In the genomic region with DNA sequence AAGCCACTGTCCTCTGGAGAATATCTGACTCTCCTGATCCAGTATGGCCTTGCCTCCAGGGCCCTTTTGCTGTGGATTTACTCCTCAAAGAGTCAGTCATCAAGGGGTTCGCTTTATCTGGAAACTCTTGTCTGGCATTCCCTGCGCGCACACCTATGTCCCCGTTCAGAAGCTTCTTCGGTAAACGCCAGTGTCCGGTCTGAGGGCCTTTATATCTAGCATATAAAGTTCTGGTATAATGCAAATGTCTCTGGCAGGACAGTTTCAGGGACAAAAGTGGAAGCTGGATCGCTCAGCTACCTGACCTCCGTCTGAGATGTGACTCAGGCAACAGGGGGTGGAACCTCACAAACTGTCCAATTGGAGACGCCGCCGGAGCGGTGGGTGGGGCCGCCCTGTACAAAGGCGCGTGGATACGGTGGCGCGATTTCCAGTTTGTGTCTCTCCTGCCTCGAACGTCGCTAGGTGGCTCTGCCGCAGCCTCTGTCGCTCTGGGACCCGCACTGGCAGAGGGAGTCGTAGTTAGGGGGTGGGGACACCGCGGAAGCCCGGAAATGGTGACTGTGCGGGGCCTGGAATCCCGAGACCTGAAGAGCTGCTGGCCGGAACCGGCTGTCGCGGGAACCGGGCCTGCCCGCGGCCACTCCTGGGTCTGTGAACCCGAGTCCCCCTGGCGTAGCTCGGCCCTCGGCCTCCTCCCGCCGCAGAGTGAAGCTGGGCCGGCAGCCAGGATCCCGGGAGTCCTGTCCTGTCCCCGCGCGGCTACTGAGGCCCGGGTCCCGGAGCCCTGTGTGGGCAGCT, we compare ENCODE assay signal across 1 cellular context.
TF ChIP-seq lines count a peak whose summit lies in the region.

No MANE protein-coding gene starts in this region.

TF ChIP-seq in GM12878, 131 proteins besides CTCF, POLR2A, EP300 and RAD21 (continues in another document):
- TF ChIP-seq, protein P1, sequence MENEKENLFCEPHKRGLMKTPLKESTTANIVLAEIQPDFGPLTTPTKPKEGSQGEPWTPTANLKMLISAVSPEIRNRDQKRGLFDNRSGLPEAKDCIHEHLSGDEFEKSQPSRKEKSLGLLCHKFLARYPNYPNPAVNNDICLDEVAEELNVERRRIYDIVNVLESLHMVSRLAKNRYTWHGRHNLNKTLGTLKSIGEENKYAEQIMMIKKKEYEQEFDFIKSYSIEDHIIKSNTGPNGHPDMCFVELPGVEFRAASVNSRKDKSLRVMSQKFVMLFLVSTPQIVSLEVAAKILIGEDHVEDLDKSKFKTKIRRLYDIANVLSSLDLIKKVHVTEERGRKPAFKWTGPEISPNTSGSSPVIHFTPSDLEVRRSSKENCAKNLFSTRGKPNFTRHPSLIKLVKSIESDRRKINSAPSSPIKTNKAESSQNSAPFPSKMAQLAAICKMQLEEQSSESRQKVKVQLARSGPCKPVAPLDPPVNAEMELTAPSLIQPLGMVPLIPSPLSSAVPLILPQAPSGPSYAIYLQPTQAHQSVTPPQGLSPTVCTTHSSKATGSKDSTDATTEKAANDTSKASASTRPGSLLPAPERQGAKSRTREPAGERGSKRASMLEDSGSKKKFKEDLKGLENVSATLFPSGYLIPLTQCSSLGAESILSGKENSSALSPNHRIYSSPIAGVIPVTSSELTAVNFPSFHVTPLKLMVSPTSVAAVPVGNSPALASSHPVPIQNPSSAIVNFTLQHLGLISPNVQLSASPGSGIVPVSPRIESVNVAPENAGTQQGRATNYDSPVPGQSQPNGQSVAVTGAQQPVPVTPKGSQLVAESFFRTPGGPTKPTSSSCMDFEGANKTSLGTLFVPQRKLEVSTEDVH (IDR thresholded peaks at IDR 0.05; ENCODE audit: low read depth, partially characterized antibody): no peak
- no peak for TF ChIP-seq ZBED1 (IDR thresholded peaks at IDR 0.05; ENCODE audit: borderline replicate concordance)
- TF ChIP-seq ZNF24 (IDR thresholded peaks at IDR 0.05): no peak
- TF ChIP-seq NR2C2 (IDR thresholded peaks at IDR 0.05; ENCODE audit: borderline replicate concordance, control insufficient read depth, insufficient read length, low read depth): no peak
- peak; percentile 18; the same call in 1 of the 2 replicates for TF ChIP-seq RB1 (IDR thresholded peaks at IDR 0.05; ENCODE audit: borderline replicate concordance)
- TF ChIP-seq HDAC6 (IDR thresholded peaks at IDR 0.05; ENCODE audit: unreplicated experiment): no peak
- 0 out of 2 replicates have a peak, but pooled peaks have one; percentile 26 for TF ChIP-seq RCOR1 (conservative IDR thresholded peaks at IDR 0.05; ENCODE audit: low read depth, low read length)
- TF ChIP-seq POLR2AphosphoS5 (IDR thresholded peaks at IDR 0.05; ENCODE audit: low read length): peak; percentile 86
- no peak for TF ChIP-seq NR2F1 (conservative IDR thresholded peaks at IDR 0.05)
- TF ChIP-seq TARDBP (IDR thresholded peaks at IDR 0.05; ENCODE audit: borderline replicate concordance): no peak
- TF ChIP-seq MEF2B (IDR thresholded peaks at IDR 0.05; ENCODE audit: partially characterized antibody, poor library complexity, severe bottlenecking): peak; percentile 17
- no peak; the same call in 1 of the 2 replicates for TF ChIP-seq HCFC1 (IDR thresholded peaks at IDR 0.05; ENCODE audit: low read length)
- TF ChIP-seq, protein P2, sequence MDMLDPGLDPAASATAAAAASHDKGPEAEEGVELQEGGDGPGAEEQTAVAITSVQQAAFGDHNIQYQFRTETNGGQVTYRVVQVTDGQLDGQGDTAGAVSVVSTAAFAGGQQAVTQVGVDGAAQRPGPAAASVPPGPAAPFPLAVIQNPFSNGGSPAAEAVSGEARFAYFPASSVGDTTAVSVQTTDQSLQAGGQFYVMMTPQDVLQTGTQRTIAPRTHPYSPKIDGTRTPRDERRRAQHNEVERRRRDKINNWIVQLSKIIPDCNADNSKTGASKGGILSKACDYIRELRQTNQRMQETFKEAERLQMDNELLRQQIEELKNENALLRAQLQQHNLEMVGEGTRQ (IDR thresholded peaks at IDR 0.05; ENCODE audit: borderline replicate concordance, low read depth, low read length): no peak
- TF ChIP-seq, protein P3, sequence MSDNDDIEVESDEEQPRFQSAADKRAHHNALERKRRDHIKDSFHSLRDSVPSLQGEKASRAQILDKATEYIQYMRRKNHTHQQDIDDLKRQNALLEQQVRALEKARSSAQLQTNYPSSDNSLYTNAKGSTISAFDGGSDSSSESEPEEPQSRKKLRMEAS (IDR thresholded peaks at IDR 0.05; ENCODE audit: low read depth, low read length): peak; percentile 55
- TF ChIP-seq CBFB (IDR thresholded peaks at IDR 0.05; ENCODE audit: low read depth): no peak
- TF ChIP-seq TCF3 (IDR thresholded peaks at IDR 0.05; ENCODE audit: borderline replicate concordance, insufficient read depth, low read depth, low read length): 0 out of 2 replicates have a peak, but pooled peaks have one; percentile 35
- TF ChIP-seq CBX5 (IDR thresholded peaks at IDR 0.05; ENCODE audit: low read depth): peak; percentile 77; the same call in 1 of the 2 replicates
- TF ChIP-seq CHD1 (IDR thresholded peaks at IDR 0.05; ENCODE audit: low read depth, low read length): no peak
- no peak for TF ChIP-seq ASH2L (IDR thresholded peaks at IDR 0.05; ENCODE audit: borderline replicate concordance, low read depth)
- TF ChIP-seq CREM (IDR thresholded peaks at IDR 0.05; ENCODE audit: low read depth): peak; percentile 70
- TF ChIP-seq, protein P4, sequence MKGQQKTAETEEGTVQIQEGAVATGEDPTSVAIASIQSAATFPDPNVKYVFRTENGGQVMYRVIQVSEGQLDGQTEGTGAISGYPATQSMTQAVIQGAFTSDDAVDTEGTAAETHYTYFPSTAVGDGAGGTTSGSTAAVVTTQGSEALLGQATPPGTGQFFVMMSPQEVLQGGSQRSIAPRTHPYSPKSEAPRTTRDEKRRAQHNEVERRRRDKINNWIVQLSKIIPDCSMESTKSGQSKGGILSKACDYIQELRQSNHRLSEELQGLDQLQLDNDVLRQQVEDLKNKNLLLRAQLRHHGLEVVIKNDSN (IDR thresholded peaks at IDR 0.05; ENCODE audit: borderline replicate concordance, extremely low read length, insufficient read depth, low read depth, low read length): no peak
- TF ChIP-seq FOXK2 (IDR thresholded peaks at IDR 0.05): no peak
- no peak for TF ChIP-seq SUZ12 (IDR thresholded peaks at IDR 0.05; ENCODE audit: unreplicated experiment)
- TF ChIP-seq, protein P5, sequence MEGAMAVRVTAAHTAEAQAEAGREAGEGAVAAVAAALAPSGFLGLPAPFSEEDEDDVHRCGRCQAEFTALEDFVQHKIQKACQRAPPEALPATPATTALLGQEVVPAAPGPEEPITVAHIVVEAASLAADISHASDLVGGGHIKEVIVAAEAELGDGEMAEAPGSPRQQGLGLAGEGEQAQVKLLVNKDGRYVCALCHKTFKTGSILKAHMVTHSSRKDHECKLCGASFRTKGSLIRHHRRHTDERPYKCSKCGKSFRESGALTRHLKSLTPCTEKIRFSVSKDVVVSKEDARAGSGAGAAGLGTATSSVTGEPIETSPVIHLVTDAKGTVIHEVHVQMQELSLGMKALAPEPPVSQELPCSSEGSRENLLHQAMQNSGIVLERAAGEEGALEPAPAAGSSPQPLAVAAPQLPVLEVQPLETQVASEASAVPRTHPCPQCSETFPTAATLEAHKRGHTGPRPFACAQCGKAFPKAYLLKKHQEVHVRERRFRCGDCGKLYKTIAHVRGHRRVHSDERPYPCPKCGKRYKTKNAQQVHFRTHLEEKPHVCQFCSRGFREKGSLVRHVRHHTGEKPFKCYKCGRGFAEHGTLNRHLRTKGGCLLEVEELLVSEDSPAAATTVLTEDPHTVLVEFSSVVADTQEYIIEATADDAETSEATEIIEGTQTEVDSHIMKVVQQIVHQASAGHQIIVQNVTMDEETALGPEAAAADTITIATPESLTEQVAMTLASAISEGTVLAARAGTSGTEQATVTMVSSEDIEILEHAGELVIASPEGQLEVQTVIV (IDR thresholded peaks at IDR 0.05; ENCODE audit: borderline replicate concordance, partially characterized antibody): no peak
- no peak for TF ChIP-seq ESRRA (IDR thresholded peaks at IDR 0.05; ENCODE audit: low read length)
- TF ChIP-seq HDGF (IDR thresholded peaks at IDR 0.05): 0 out of 2 replicates have a peak, but pooled peaks have one; percentile 25
- peak; percentile 50; the same call in 1 of the 2 replicates for TF ChIP-seq CREB1 (IDR thresholded peaks at IDR 0.05; ENCODE audit: low read depth)
- TF ChIP-seq, protein P6, sequence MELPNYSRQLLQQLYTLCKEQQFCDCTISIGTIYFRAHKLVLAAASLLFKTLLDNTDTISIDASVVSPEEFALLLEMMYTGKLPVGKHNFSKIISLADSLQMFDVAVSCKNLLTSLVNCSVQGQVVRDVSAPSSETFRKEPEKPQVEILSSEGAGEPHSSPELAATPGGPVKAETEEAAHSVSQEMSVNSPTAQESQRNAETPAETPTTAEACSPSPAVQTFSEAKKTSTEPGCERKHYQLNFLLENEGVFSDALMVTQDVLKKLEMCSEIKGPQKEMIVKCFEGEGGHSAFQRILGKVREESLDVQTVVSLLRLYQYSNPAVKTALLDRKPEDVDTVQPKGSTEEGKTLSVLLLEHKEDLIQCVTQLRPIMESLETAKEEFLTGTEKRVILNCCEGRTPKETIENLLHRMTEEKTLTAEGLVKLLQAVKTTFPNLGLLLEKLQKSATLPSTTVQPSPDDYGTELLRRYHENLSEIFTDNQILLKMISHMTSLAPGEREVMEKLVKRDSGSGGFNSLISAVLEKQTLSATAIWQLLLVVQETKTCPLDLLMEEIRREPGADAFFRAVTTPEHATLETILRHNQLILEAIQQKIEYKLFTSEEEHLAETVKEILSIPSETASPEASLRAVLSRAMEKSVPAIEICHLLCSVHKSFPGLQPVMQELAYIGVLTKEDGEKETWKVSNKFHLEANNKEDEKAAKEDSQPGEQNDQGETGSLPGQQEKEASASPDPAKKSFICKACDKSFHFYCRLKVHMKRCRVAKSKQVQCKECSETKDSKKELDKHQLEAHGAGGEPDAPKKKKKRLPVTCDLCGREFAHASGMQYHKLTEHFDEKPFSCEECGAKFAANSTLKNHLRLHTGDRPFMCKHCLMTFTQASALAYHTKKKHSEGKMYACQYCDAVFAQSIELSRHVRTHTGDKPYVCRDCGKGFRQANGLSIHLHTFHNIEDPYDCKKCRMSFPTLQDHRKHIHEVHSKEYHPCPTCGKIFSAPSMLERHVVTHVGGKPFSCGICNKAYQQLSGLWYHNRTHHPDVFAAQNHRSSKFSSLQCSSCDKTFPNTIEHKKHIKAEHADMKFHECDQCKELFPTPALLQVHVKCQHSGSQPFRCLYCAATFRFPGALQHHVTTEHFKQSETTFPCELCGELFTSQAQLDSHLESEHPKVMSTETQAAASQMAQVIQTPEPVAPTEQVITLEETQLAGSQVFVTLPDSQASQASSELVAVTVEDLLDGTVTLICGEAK (IDR thresholded peaks at IDR 0.05; ENCODE audit: borderline replicate concordance): no peak
- TF ChIP-seq BHLHE40 (IDR thresholded peaks at IDR 0.05; ENCODE audit: borderline replicate concordance in 1 of 2, low read depth in 2 of 2, low read length in 1 of 2): peak in 1 of 2 experiments; percentile 57; a peak in 1 of 4 replicates
- no peak for TF ChIP-seq GABPA (IDR thresholded peaks at IDR 0.05; ENCODE audit: low read depth)
- TF ChIP-seq, protein P7, sequence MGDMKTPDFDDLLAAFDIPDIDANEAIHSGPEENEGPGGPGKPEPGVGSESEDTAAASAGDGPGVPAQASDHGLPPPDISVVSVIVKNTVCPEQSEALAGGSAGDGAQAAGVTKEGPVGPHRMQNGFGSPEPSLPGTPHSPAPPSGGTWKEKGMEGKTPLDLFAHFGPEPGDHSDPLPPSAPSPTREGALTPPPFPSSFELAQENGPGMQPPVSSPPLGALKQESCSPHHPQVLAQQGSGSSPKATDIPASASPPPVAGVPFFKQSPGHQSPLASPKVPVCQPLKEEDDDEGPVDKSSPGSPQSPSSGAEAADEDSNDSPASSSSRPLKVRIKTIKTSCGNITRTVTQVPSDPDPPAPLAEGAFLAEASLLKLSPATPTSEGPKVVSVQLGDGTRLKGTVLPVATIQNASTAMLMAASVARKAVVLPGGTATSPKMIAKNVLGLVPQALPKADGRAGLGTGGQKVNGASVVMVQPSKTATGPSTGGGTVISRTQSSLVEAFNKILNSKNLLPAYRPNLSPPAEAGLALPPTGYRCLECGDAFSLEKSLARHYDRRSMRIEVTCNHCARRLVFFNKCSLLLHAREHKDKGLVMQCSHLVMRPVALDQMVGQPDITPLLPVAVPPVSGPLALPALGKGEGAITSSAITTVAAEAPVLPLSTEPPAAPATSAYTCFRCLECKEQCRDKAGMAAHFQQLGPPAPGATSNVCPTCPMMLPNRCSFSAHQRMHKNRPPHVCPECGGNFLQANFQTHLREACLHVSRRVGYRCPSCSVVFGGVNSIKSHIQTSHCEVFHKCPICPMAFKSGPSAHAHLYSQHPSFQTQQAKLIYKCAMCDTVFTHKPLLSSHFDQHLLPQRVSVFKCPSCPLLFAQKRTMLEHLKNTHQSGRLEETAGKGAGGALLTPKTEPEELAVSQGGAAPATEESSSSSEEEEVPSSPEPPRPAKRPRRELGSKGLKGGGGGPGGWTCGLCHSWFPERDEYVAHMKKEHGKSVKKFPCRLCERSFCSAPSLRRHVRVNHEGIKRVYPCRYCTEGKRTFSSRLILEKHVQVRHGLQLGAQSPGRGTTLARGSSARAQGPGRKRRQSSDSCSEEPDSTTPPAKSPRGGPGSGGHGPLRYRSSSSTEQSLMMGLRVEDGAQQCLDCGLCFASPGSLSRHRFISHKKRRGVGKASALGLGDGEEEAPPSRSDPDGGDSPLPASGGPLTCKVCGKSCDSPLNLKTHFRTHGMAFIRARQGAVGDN (IDR thresholded peaks at IDR 0.05): no peak
- no peak for TF ChIP-seq LARP7 (IDR thresholded peaks at IDR 0.05)
- no peak for TF ChIP-seq ZNF217 (IDR thresholded peaks at IDR 0.05)
- TF ChIP-seq ATF7 (IDR thresholded peaks at IDR 0.05; ENCODE audit: low read depth): no peak
- TF ChIP-seq MXI1 (IDR thresholded peaks at IDR 0.05; ENCODE audit: low read depth, low read length): peak; percentile 1; the same call in 1 of the 2 replicates
- TF ChIP-seq, protein P8, sequence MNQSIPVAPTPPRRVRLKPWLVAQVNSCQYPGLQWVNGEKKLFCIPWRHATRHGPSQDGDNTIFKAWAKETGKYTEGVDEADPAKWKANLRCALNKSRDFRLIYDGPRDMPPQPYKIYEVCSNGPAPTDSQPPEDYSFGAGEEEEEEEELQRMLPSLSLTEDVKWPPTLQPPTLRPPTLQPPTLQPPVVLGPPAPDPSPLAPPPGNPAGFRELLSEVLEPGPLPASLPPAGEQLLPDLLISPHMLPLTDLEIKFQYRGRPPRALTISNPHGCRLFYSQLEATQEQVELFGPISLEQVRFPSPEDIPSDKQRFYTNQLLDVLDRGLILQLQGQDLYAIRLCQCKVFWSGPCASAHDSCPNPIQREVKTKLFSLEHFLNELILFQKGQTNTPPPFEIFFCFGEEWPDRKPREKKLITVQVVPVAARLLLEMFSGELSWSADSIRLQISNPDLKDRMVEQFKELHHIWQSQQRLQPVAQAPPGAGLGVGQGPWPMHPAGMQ (IDR thresholded peaks at IDR 0.05; ENCODE audit: borderline replicate concordance): peak; percentile 23; the same call in 1 of the 2 replicates
- TF ChIP-seq POLR2AphosphoS2 (IDR thresholded peaks at IDR 0.05; ENCODE audit: low read depth, low read length): peak; percentile 71; the same call in 1 of the 2 replicates
- TF ChIP-seq RUNX3 (IDR thresholded peaks at IDR 0.05; ENCODE audit: low read length): peak; percentile 46; the same call in 1 of the 2 replicates
- TF ChIP-seq FOXM1 (IDR thresholded peaks at IDR 0.05; ENCODE audit: low read depth, low read length): no peak
- TF ChIP-seq CHD2 (IDR thresholded peaks at IDR 0.05; ENCODE audit: borderline replicate concordance, low read depth, low read length): peak; percentile 63; the same call in 1 of the 2 replicates
